12 cellular contexts compared by ENCODE assay signal in the genomic region with DNA sequence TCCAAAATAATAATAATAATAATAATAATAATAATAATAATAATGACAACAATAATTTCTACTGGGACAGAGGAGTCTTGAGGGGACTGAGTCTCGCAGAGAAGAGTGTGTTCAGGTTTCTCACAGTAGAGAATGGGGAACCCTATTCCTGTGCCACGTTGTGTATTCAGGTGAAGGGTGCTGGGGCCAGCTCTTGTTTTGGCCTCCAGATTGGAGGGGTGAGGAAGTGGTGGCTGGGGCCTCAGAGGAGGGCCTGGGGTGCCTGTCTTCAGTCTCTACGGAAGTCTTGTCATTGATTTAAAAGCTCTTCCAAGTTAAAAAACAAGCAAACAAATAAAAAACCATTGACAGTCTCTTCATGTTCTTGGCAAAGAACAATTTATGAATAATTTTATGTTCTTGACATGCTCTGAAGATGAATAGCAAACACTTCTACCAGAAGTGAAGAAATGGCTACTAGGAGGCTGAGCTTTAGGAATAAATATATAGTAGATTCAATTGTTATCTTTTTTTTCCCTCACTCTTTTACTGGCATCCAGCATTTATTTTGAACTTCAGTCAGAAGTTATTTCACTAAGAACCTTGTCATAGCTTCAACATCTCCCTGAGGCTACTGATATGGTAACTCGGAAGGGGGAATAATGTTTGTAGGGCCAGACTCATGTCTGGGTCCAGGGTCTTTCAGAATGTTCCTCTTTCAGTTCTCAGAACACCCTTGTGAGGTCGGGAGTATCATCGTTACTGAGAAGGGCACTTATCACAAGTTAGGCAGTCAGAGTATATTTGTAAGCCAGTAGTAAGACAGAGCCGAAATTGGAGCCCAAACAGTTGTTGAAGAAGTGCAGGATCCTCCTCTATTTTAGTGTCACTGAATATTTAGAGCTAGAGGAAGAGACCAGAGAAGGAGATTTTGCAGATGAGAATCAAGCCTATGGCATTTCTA. TPM values are rescaled to one million over a fixed set of nuclear protein-coding genes. Genes with fewer than 3 reads are reported as not detected.
DNase-seq lines count a peak whose midpoint lies in the region; ATAC-seq and TF ChIP-seq lines count a peak whose summit lies in the region.
"Had no signal": no experiment of that assay in that cellular context is flagged by ENCODE, and none has a peak within 500 bp of the region (broad histone marks: within the 10 kb centered on the region; RNA-seq: fewer than 3 reads in every experiment).

No MANE protein-coding gene starts in this region.

- H3K4me1 Mint-ChIP-seq in osteocyte (ENCODE audit: unreplicated experiment), result peaks cover 14% of the 10 kb centered on the region

- H3K4me3 ChIP-seq in mesendoderm (ENCODE audit: low read length), result no peak overlapping the region
- H3K4me3 ChIP-seq: right lobe of liver had no signal

- ATAC-seq in GM18519 (IDR thresholded peaks at IDR 0.05; ENCODE audit: low FRiP score, unreplicated experiment), result peak; percentile 63
- peak; percentile 70 for ATAC-seq in GM21515 (IDR thresholded peaks at IDR 0.05; ENCODE audit: unreplicated experiment)
- ATAC-seq in HG03378 (IDR thresholded peaks at IDR 0.05; ENCODE audit: unreplicated experiment), result peak; percentile 74

- no peak overlapping the region for H3K9ac ChIP-seq in mesendoderm (ENCODE audit: low read length)

- H3K4me1 ChIP-seq in mesendoderm (ENCODE audit: control insufficient read depth, low read depth, low read length), result peaks cover 6% of the 10 kb centered on the region
- H3K4me1 ChIP-seq: right lobe of liver had no signal

- H3K27me3 ChIP-seq in mesendoderm (ENCODE audit: insufficient read depth, low read length, poor library complexity), result no peaks in the 10 kb centered on the region
- H3K27me3 ChIP-seq: right lobe of liver had no signal

- H3K27ac ChIP-seq in mesendoderm (ENCODE audit: low read depth, low read length), result no peak overlapping the region
- H3K27ac ChIP-seq: right lobe of liver had no signal

- H2BK120ac ChIP-seq in mesendoderm (ENCODE audit: low read depth, low read length), result no peak overlapping the region

- H3K79me1 ChIP-seq in mesendoderm (ENCODE audit: low read length), result peaks cover 39% of the 10 kb centered on the region

- no CpG with 5 or more reads among the region's 7 CpGs for WGBS in mesendoderm (ENCODE audit: extremely low coverage, insufficient coverage, low lambda C conversion rate)

- CTCF ChIA-PET in HEK293T (lab: Yijun Ruan, JAX), result interaction anchor here (1.0 kb wide), 1 partner anchor 10 kb away, joined by 3 read pairs; no protein-coding TSS in a partner anchor

- no peaks in the 10 kb centered on the region for H3K36me3 Mint-ChIP-seq in osteocyte (ENCODE audit: unreplicated experiment)

- no peak overlapping the region for H3K27ac Mint-ChIP-seq in osteocyte (ENCODE audit: unreplicated experiment)

- no peak overlapping the region for H2AK5ac ChIP-seq in mesendoderm (ENCODE audit: low read length)

- H4K8ac ChIP-seq in mesendoderm (ENCODE audit: low read depth, low read length), result no peak overlapping the region

- no peak overlapping the region for H2BK15ac ChIP-seq in mesendoderm (replicated peaks; ENCODE audit: low read depth)

- no peak overlapping the region for H4K5ac ChIP-seq in mesendoderm (ENCODE audit: low read length)

- H3K4me2 ChIP-seq in mesendoderm (ENCODE audit: low read length), result no peak overlapping the region

- H3K56ac ChIP-seq in mesendoderm (ENCODE audit: low read length), result no peak overlapping the region

- DNase-seq in mesendoderm (no peak), osteocyte (ENCODE audit: extremely low spot score, unreplicated experiment) (no peak), HEK293T (ENCODE audit: extremely low spot score) (no peak), NCI-H510A (lab: John Stamatoyannopoulos, UW) (no peak), COLO829 (ENCODE audit: low spot score) (no peak)
- DNase-seq: activated CD4-positive, CD25-positive, alpha-beta regulatory T cell; activated effector memory CD4-positive, alpha-beta T cell treated with anti-CD3 and anti-CD28 coated beads, Interleukin-2, amount 50 U/mL, for 16 hours; NCI-H1436 treated with DMSO at 0.1 percent for 48 hours; right lobe of liver had no signal

- peak overlapping the region; percentile 52 for H3K4ac ChIP-seq in mesendoderm (ENCODE audit: low read depth, low read length)

- H2BK5ac ChIP-seq in mesendoderm (ENCODE audit: low read length), result no peak overlapping the region

- no peaks in the 10 kb centered on the region for H3K27me3 Mint-ChIP-seq in osteocyte (ENCODE audit: unreplicated experiment)

- H3K9me3 Mint-ChIP-seq in osteocyte (ENCODE audit: unreplicated experiment), result no peaks in the 10 kb centered on the region

- POLR2A ChIA-PET in HEK293T (lab: Yijun Ruan, JAX), result interaction anchor here (1.4 to 2.0 kb wide), 2 partner anchors 11 to 13 kb away, joined by 4 to 5 read pairs; partner anchors contain the start of gene LRCH1

- peaks cover 37% of the 10 kb centered on the region for H3K79me2 ChIP-seq in mesendoderm (ENCODE audit: control insufficient read depth, insufficient read depth, low read length)

- H3K18ac ChIP-seq in mesendoderm (ENCODE audit: low read length), result no peak overlapping the region

- H3K23ac ChIP-seq in mesendoderm (ENCODE audit: low read length), result no peak overlapping the region

- TF ChIP-seq CTCF in osteocyte (IDR thresholded peaks at IDR 0.05), result no peak

- no peaks in the 10 kb centered on the region for H3K36me3 ChIP-seq in mesendoderm (ENCODE audit: control insufficient read depth, insufficient read depth, low read length)
- H3K36me3 ChIP-seq: right lobe of liver had no signal

- no peak overlapping the region for H3K4me3 Mint-ChIP-seq in osteocyte (ENCODE audit: unreplicated experiment)

TF ChIP-seq in HEK293T, 16 proteins besides CTCF, POLR2A, EP300 and RAD21:
- TF ChIP-seq BHLHE40 (IDR thresholded peaks at IDR 0.05; ENCODE audit: borderline replicate concordance), result no peak
- TF ChIP-seq SP1 (IDR thresholded peaks at IDR 0.05), result no peak
- TF ChIP-seq ARNT (IDR thresholded peaks at IDR 0.05), result no peak
- TF ChIP-seq ELF4 (IDR thresholded peaks at IDR 0.05), result no peak
- no peak for TF ChIP-seq ZNF384 (IDR thresholded peaks at IDR 0.05)
- TF ChIP-seq FOXK2 (IDR thresholded peaks at IDR 0.05), result no peak
- TF ChIP-seq FOXM1 (IDR thresholded peaks at IDR 0.05; ENCODE audit: borderline replicate concordance), result no peak
- no peak for TF ChIP-seq SUZ12 (IDR thresholded peaks at IDR 0.05)
- TF ChIP-seq FOXA1 (IDR thresholded peaks at IDR 0.05), result no peak

RNA-seq across cellular contexts. Expression of gene LRCH1, which starts 13.1 kb away (rescaled TPM):
- polyA plus RNA-seq in mesendoderm (2013, experiment 1 of 2), result 4.4 TPM
- polyA plus RNA-seq in mesendoderm (2013, experiment 2 of 2), result 4.4 TPM
- total RNA-seq in osteocyte, result 13.9 and 14.6 TPM in 2 replicates
